Comparison of ENCODE assay signal across 15 cellular contexts in the genomic region with DNA sequence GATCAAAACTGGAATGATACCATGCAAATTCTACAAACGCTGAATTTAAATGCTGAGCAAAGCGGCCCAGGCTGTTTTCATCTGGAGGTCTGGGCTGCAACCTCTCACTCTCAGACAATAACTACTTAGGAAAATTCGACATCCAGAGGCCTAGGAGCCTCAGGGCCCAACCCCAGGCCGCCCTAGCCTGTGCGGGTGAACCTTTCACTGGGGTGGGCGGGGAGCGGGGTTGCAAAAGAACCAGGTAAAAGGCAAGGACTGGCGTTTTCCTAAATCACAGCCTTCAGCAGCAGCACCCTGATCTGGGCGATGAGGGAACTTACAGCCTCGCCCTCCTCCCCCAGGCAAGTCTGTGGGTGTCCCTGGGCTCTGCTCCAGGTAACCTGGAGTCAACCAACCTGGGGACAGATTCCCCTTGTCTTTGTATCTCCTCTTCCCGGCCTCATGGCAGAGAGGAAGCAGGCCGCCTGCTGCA. TPM values are rescaled to one million over a fixed set of nuclear protein-coding genes. Genes with fewer than 3 reads are reported as not detected.
A peak's percentile ranks its signal among the peaks of the same experiment; 100 is the strongest.
DNase-seq lines count a peak whose midpoint lies in the region; ATAC-seq and TF ChIP-seq lines count a peak whose summit lies in the region.
"Had no signal": no experiment of that assay in that cellular context is flagged by ENCODE, and none has a peak within 500 bp of the region (broad histone marks: within the 10 kb centered on the region; RNA-seq: fewer than 3 reads in every experiment).

No MANE protein-coding gene starts in this region.

- no peak overlapping the region for H3K4me3 ChIP-seq in mucosa of stomach (ENCODE audit: low read length)
- no peak overlapping the region for H3K4me3 ChIP-seq in upper lobe of right lung
- H3K4me3 ChIP-seq in MG63, result no peak overlapping the region
- H3K4me3 ChIP-seq: testis had no signal

- H3K9ac ChIP-seq in mucosa of stomach (ENCODE audit: low read length), result peak overlapping the region; percentile 80

- TF ChIP-seq CTCF in upper lobe of right lung (IDR thresholded peaks at IDR 0.05), result no peak

- H3K27ac ChIP-seq in upper lobe of right lung, result peak overlapping the region; percentile 73
- H3K27ac ChIP-seq: testis had no signal

- H3K4me1 Mint-ChIP-seq in stimulated activated memory B cell treated with anti-CD40 and anti-IgM and Interleukin-4, amounts not matched to agents 10 μg/mL and 1 μg/mL and 100 μg/mL, for 72 hours, result peaks cover 12% of the 10 kb centered on the region

- H3K4me3 Mint-ChIP-seq in stimulated activated memory B cell treated with anti-CD40 and anti-IgM and Interleukin-4, amounts not matched to agents 10 μg/mL and 1 μg/mL and 100 μg/mL, for 72 hours, result no peak overlapping the region

- DNase-seq in NCI-H1105 treated with DMSO at 0.1 percent for 48 hours (lab: John Stamatoyannopoulos, UW), result peak; percentile 25
- DNase-seq in NCI-H1105 (lab: John Stamatoyannopoulos, UW), result no peak
- peak; percentile 58 for DNase-seq in upper lobe of right lung
- DNase-seq in anterior cingulate cortex (lab: John Stamatoyannopoulos, UW), result no peak
- DNase-seq in MG63, result no peak
- DNase-seq: activated CD4-positive, alpha-beta T cell treated with anti-CD3 and anti-CD28 coated beads, Interleukin-2, amount 50 U/mL, for 1 hour; OCI-M1; T-helper 1 cell had no signal

- H3K4me1 ChIP-seq in mucosa of stomach (ENCODE audit: control insufficient read depth, insufficient read depth, low read length), result peaks cover 49% of the 10 kb centered on the region
- no peaks in the 10 kb centered on the region for H3K4me1 ChIP-seq in upper lobe of right lung
- H3K4me1 ChIP-seq: testis had no signal

- no peak overlapping the region for H3K27ac Mint-ChIP-seq in stimulated activated memory B cell treated with anti-CD40 and anti-IgM and Interleukin-4, amounts not matched to agents 10 μg/mL and 1 μg/mL and 100 μg/mL, for 72 hours

- intact Hi-C loops in upper lobe of right lung (cut with DNase I), result no loop called here

- H3K9me3 ChIP-seq in mucosa of stomach (ENCODE audit: control insufficient read depth, low read length) (no peaks in the 10 kb centered on the region), upper lobe of right lung (no peaks in the 10 kb centered on the region), MG63 (no peaks in the 10 kb centered on the region)
- H3K9me3 ChIP-seq: testis had no signal

- H3K27me3 Mint-ChIP-seq in stimulated activated memory B cell treated with anti-CD40 and anti-IgM and Interleukin-4, amounts not matched to agents 10 μg/mL and 1 μg/mL and 100 μg/mL, for 72 hours, result peaks cover 9% of the 10 kb centered on the region

- H3K27me3 ChIP-seq in mucosa of stomach (ENCODE audit: control insufficient read depth, insufficient read depth, low read length) (no peaks in the 10 kb centered on the region), upper lobe of right lung (no peaks in the 10 kb centered on the region), MG63 (no peaks in the 10 kb centered on the region)
- H3K27me3 ChIP-seq: testis had no signal

- H3K36me3 Mint-ChIP-seq in stimulated activated memory B cell treated with anti-CD40 and anti-IgM and Interleukin-4, amounts not matched to agents 10 μg/mL and 1 μg/mL and 100 μg/mL, for 72 hours, result no peaks in the 10 kb centered on the region

- H3K9me3 Mint-ChIP-seq in stimulated activated memory B cell treated with anti-CD40 and anti-IgM and Interleukin-4, amounts not matched to agents 10 μg/mL and 1 μg/mL and 100 μg/mL, for 72 hours, result peaks cover 6% of the 10 kb centered on the region

- ATAC-seq in esophagus mucosa (peak; percentile 4), upper lobe of right lung (no peak)
- no peak for ATAC-seq in stimulated activated memory B cell treated with anti-CD40 and anti-IgM and Interleukin-4, amounts not matched to agents 10 μg/mL and 1 μg/mL and 100 μg/mL, for 72 hours

- H3K36me3 ChIP-seq in mucosa of stomach (ENCODE audit: control insufficient read depth, insufficient read depth, low read length) (no peaks in the 10 kb centered on the region), upper lobe of right lung (no peaks in the 10 kb centered on the region), MG63 (no peaks in the 10 kb centered on the region; the same call in 1 of the 2 replicates)

RNA-seq across cellular contexts. Expression of a gene that starts 33.4 kb away (rescaled TPM):
- total RNA-seq in esophagus mucosa (16.6 TPM), upper lobe of right lung (not detected)
- total RNA-seq in MG63 (2014; rRNA removed; shearing (Covaris generic); ENCODE audit: low replicate concordance), result not detected in 2 replicates
- total RNA-seq: A172, cardiac septum, epithelial cell of proximal tubule had no signal

RNA-seq across cellular contexts. Expression of a gene that starts 53.7 kb away (rescaled TPM):
- total RNA-seq in esophagus mucosa (182 TPM), upper lobe of right lung (42.8 TPM)
- 9.3 and 18.4 TPM in 2 replicates for total RNA-seq in MG63 (2014; rRNA removed; shearing (Covaris generic); ENCODE audit: low replicate concordance)

RNA-seq across cellular contexts. Expression of a gene that starts 58.7 kb away (rescaled TPM):
- total RNA-seq in esophagus mucosa (501 TPM), upper lobe of right lung (not detected)
- total RNA-seq in MG63 (2014; rRNA removed; shearing (Covaris generic); ENCODE audit: low replicate concordance), result not detected in 2 replicates
- total RNA-seq: A172, cardiac septum, epithelial cell of proximal tubule had no signal

Comparison
In these comparisons a context has a peak if more than half of its experiments do, and no peak if none do; other contexts are left out.
1. DNase-seq: peak in NCI-H1105 treated with DMSO at 0.1 percent for 48 hours (single experiment) and upper lobe of right lung (single experiment); none in NCI-H1105 (single experiment), anterior cingulate cortex (0 of 58) and MG63 (single experiment).
2. RNA of a gene that starts 33.4 kb away (total RNA-seq): 16.6 TPM in esophagus mucosa (single experiment); not detected in upper lobe of right lung (single experiment) and not detected in MG63; every median in the first group is over 10 times any median in the second.
3. RNA of a gene that starts 58.7 kb away (total RNA-seq): 501 TPM in esophagus mucosa (single experiment); not detected in upper lobe of right lung (single experiment) and not detected in MG63; every median in the first group is over 100 times any median in the second.